Comparison of ENCODE assay signal across 14 cellular contexts in the genomic region with DNA sequence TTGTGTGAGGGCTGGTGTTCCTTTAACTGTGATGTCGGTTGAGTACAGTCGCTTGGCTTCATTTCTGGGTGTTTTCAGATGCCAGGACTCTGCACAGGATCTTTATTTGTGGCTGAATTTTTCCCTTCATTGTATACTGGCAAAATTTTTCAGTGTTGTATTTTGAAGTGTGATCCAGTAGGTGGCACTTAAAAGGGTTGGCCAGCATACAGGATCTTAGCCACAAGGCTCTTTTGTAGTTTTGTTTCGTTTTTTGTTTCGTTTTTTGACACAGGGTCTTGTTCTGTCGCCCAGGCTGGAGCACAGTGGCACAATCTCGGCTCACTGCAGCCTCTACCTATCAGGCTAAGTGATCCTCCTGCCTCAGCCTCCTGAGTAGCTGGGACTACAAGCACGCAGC. TPM values are rescaled to one million over a fixed set of nuclear protein-coding genes. Genes with fewer than 3 reads are reported as not detected.
DNase-seq lines count a peak whose midpoint lies in the region; ATAC-seq, FAIRE-seq and TF ChIP-seq lines count a peak whose summit lies in the region.
"Had no signal": no experiment of that assay in that cellular context is flagged by ENCODE, and none has a peak within 500 bp of the region (broad histone marks: within the 10 kb centered on the region; RNA-seq: fewer than 3 reads in every experiment).

No MANE protein-coding gene starts in this region.

- H3K4me3 ChIP-seq in naive thymus-derived CD4-positive, alpha-beta T cell (ENCODE audit: low read length): no peak overlapping the region
- H3K4me3 ChIP-seq in pancreas: no peak overlapping the region
- H3K4me3 ChIP-seq: thoracic aorta had no signal

- no peak for FAIRE-seq in pancreas (lab: Jason Lieb, UNC)

- H3K36me3 ChIP-seq in naive thymus-derived CD4-positive, alpha-beta T cell (ENCODE audit: control insufficient read depth in 2 of 3, insufficient read depth in 3 of 3, low read length in 3 of 3): no peaks in the 10 kb centered on the region
- no peaks in the 10 kb centered on the region for H3K36me3 ChIP-seq in pancreas
- H3K36me3 ChIP-seq: thoracic aorta had no signal

- peak overlapping the region in 2 of 9 donors; percentile 51 to 82 for H3K27ac Mint-ChIP-seq in naive thymus-derived CD4-positive, alpha-beta T cell

- H3K36me3 Mint-ChIP-seq in naive thymus-derived CD4-positive, alpha-beta T cell: peaks cover 0 to 2% (median 0%) of the 10 kb centered on the region in 5 donors

- in situ Hi-C loops in SK-MEL-5 (cut with HindIII; ENCODE audit: low pct_unique_long_range_greater_than_20kb, low sequenced_read_pairs): no loop called here

- DNase-seq in SIG-M5 treated with dmso at 0.1 percent for 504 hours (lab: John Stamatoyannopoulos, UW; ENCODE audit: unreplicated experiment) (peak; percentile 30), SIG-M5 (lab: John Stamatoyannopoulos, UW) (no peak), HT-29 (ENCODE audit: low spot score) (peak; percentile 16), SK-MEL-5 (ENCODE audit: low read depth, low spot score) (peak; percentile 44), left lobe of liver (ENCODE audit: low spot score) (no peak), pancreas (no peak)
- no peak for DNase-seq in naive thymus-derived CD4-positive, alpha-beta T cell
- no peak for DNase-seq in effector CD4-positive, alpha-beta T cell
- DNase-seq: NCI-H345; stimulated activated CD4-positive, alpha-beta T cell treated with anti-CD3 and anti-CD28 coated beads, Interleukin-4, amount 100 ng/mL, for 1 hour had no signal

- no peaks in the 10 kb centered on the region for H3K27me3 ChIP-seq in naive thymus-derived CD4-positive, alpha-beta T cell (ENCODE audit: control insufficient read depth in 2 of 2, insufficient read depth in 2 of 2, low read length in 2 of 2)
- no peaks in the 10 kb centered on the region for H3K27me3 ChIP-seq in pancreas

- H3K27ac ChIP-seq in naive thymus-derived CD4-positive, alpha-beta T cell (ENCODE audit: low read depth, low read length): no peak overlapping the region
- no peak overlapping the region for H3K27ac ChIP-seq in pancreas
- H3K27ac ChIP-seq: parathyroid adenoma, thoracic aorta had no signal

- CTCF ChIA-PET in naive thymus-derived CD4-positive, alpha-beta T cell (lab: Charles Lee): interaction anchor here (0.6 kb wide), 1 partner anchor 79 kb away, joined by 3 read pairs; no protein-coding TSS in a partner anchor

- peak overlapping the region in 2 of 10 donors; percentile 36 to 68 for H3K4me3 Mint-ChIP-seq in naive thymus-derived CD4-positive, alpha-beta T cell

- 53 to 58% methylated on average over 7 of the region's 7 CpGs for WGBS in pancreas, 2 donors

- POLR2A ChIA-PET in naive thymus-derived CD4-positive, alpha-beta T cell (lab: Charles Lee): no interaction called here

- peaks cover 0 to 9% (median 0%) of the 10 kb centered on the region in 11 donors for H3K9me3 Mint-ChIP-seq in naive thymus-derived CD4-positive, alpha-beta T cell

- intact Hi-C loops in naive thymus-derived CD4-positive, alpha-beta T cell (cut with micrococcal nuclease): loop anchor here in 1 of 2 donors (2.0 to 10.0 kb wide), 7 partner anchors 36 to 532 kb away; a partner anchor contains a TSS
- intact Hi-C loops in pancreas (cut with DNase I): no loop called here

- H3K27me3 Mint-ChIP-seq in naive thymus-derived CD4-positive, alpha-beta T cell: peaks cover 12 to 51% (median 35%) of the 10 kb centered on the region in 5 donors

- H3K4me1 Mint-ChIP-seq in naive thymus-derived CD4-positive, alpha-beta T cell: peaks cover 0 to 11% (median 0%) of the 10 kb centered on the region in 7 donors

- TF ChIP-seq CTCF in pancreas (IDR thresholded peaks at IDR 0.05): no peak

- peak; percentile 40 for ATAC-seq in naive thymus-derived CD4-positive, alpha-beta T cell
- ATAC-seq in left lobe of liver: no peak
- no peak for ATAC-seq in pancreas

- H3K9me3 ChIP-seq in naive thymus-derived CD4-positive, alpha-beta T cell (ENCODE audit: control insufficient read depth in 2 of 3, low read length in 3 of 3): no peaks in the 10 kb centered on the region
- no peaks in the 10 kb centered on the region for H3K9me3 ChIP-seq in pancreas
- H3K9me3 ChIP-seq: thoracic aorta had no signal

- H3K4me1 ChIP-seq in naive thymus-derived CD4-positive, alpha-beta T cell (ENCODE audit: control insufficient read depth in 2 of 2, insufficient read depth in 2 of 2, low read length in 2 of 2): no peaks in the 10 kb centered on the region
- H3K4me1 ChIP-seq in pancreas: no peaks in the 10 kb centered on the region
- H3K4me1 ChIP-seq: parathyroid adenoma had no signal

RNA-seq across cellular contexts. Expression of a gene that starts 8.7 kb away (rescaled TPM):
- total RNA-seq in HT-29 (2014; rRNA removed; shearing (Covaris generic)): not detected in 2 replicates
- not detected in 2 replicates for total RNA-seq in SK-MEL-5 (2014; rRNA removed; shearing (Covaris generic))
- polyA plus RNA-seq in SK-MEL-5 (2015; cell fraction: cytosol; rRNA removed): not detected in 2 replicates
- polyA plus RNA-seq in SK-MEL-5 (2015; cell fraction: nucleus; rRNA removed): not detected in 2 replicates
- total RNA-seq in naive thymus-derived CD4-positive, alpha-beta T cell: 100 to 1,000 TPM in 1 of 5 experiments, 1 to 10 TPM in 1, not detected in 3; 8.5 to 110 TPM
- not detected for polyA plus RNA-seq in naive thymus-derived CD4-positive, alpha-beta T cell
- total RNA-seq in left lobe of liver (0.55 TPM), pancreas (under 1 TPM in 2 of 6 donors, not detected in 4; 0.29 to 0.64 TPM)
- under 1 TPM in 1 of 2 donors, not detected in 1; 0.07 TPM for polyA plus RNA-seq in pancreas
- total RNA-seq: T-helper 2 cell treated with Interferon-gamma antibody and Interleukin-4, amounts not matched to agents 100 ng/mL and 5 ng/mL, for 36 hours had no signal

RNA-seq across cellular contexts. Expression of a gene that starts 23.2 kb away (rescaled TPM):
- total RNA-seq in HT-29 (2014; rRNA removed; shearing (Covaris generic)): not detected in 2 replicates
- not detected in 2 replicates for total RNA-seq in SK-MEL-5 (2014; rRNA removed; shearing (Covaris generic))
- polyA plus RNA-seq in SK-MEL-5 (2015; cell fraction: cytosol; rRNA removed): 0.33 TPM in 1 of 2 replicates, not detected in the other
- polyA plus RNA-seq in SK-MEL-5 (2015; cell fraction: nucleus; rRNA removed): not detected in 2 replicates
- 10 to 100 TPM in 1 of 5 experiments, 1 to 10 TPM in 1, under 1 TPM in 2, not detected in 1; 0.65 to 22.1 (median 1.6) TPM for total RNA-seq in naive thymus-derived CD4-positive, alpha-beta T cell
- polyA plus RNA-seq in naive thymus-derived CD4-positive, alpha-beta T cell: not detected
- 0.10 TPM for total RNA-seq in left lobe of liver
- total RNA-seq in pancreas: under 1 TPM in 1 of 6 donors, not detected in 5; 0.31 TPM
- polyA plus RNA-seq in pancreas: not detected
- total RNA-seq: cardiac septum; T-helper 2 cell treated with Interferon-gamma antibody and Interleukin-4, amounts not matched to agents 100 ng/mL and 5 ng/mL, for 36 hours had no signal

RNA-seq across cellular contexts. Expression of a gene that starts 32.5 kb away (rescaled TPM):
- total RNA-seq in HT-29 (2014; rRNA removed; shearing (Covaris generic)): not detected in 2 replicates
- total RNA-seq in SK-MEL-5 (2014; rRNA removed; shearing (Covaris generic)): not detected in 2 replicates
- polyA plus RNA-seq in SK-MEL-5 (2015; cell fraction: cytosol; rRNA removed): not detected in 2 replicates
- not detected in 2 replicates for polyA plus RNA-seq in SK-MEL-5 (2015; cell fraction: nucleus; rRNA removed)
- 1 to 10 TPM in 2 of 5 experiments, under 1 TPM in 1, not detected in 2; 0.94 to 6.1 (median 1.3) TPM for total RNA-seq in naive thymus-derived CD4-positive, alpha-beta T cell
- polyA plus RNA-seq in naive thymus-derived CD4-positive, alpha-beta T cell: 1 to 10 TPM in 1 of 2 donors, under 1 TPM in 1; 0.40 to 1.5 TPM
- not detected for total RNA-seq in left lobe of liver
- not detected for total RNA-seq in pancreas
- polyA plus RNA-seq in pancreas: not detected
- total RNA-seq: cardiac septum, thoracic aorta had no signal

RNA-seq across cellular contexts. Expression of a gene that starts 50.3 kb away (rescaled TPM):
- total RNA-seq in HT-29 (2014; rRNA removed; shearing (Covaris generic)): not detected in 2 replicates
- not detected in 2 replicates for total RNA-seq in SK-MEL-5 (2014; rRNA removed; shearing (Covaris generic))
- polyA plus RNA-seq in SK-MEL-5 (2015; cell fraction: cytosol; rRNA removed): not detected in 2 replicates
- not detected in 2 replicates for polyA plus RNA-seq in SK-MEL-5 (2015; cell fraction: nucleus; rRNA removed)
- total RNA-seq in naive thymus-derived CD4-positive, alpha-beta T cell: 1 to 10 TPM in 2 of 5 experiments, not detected in 3; 1.3 to 3.5 TPM
- polyA plus RNA-seq in naive thymus-derived CD4-positive, alpha-beta T cell: under 1 TPM in 1 of 2 donors, not detected in 1; 0.24 TPM
- total RNA-seq in left lobe of liver: not detected
- total RNA-seq in pancreas: not detected
- not detected for polyA plus RNA-seq in pancreas
- total RNA-seq: cardiac septum; T-helper 2 cell treated with Interferon-gamma antibody and Interleukin-4, amounts not matched to agents 100 ng/mL and 5 ng/mL, for 36 hours; thoracic aorta had no signal

Comparison
In these comparisons a context has a peak if more than half of its experiments do, and no peak if none do; other contexts are left out.
1. DNase-seq: peak in SIG-M5 treated with dmso at 0.1 percent for 504 hours (single experiment), HT-29 (single experiment) and SK-MEL-5 (single experiment); none in SIG-M5 (single experiment), naive thymus-derived CD4-positive, alpha-beta T cell (0 of 9), left lobe of liver (single experiment), pancreas (0 of 6) and effector CD4-positive, alpha-beta T cell (single experiment).